ENCODE assay signal across 14 cellular contexts in genomic region chr11:128628686-128629085, GRCh38. TPM values are rescaled to one million over a fixed set of nuclear protein-coding genes. Genes with fewer than 3 reads are reported as not detected.
DNase-seq lines count a peak whose midpoint lies in the region; ATAC-seq and TF ChIP-seq lines count a peak whose summit lies in the region.
"Had no signal": no experiment of that assay in that cellular context is flagged by ENCODE, and none has a peak within 500 bp of the region (broad histone marks: within the 10 kb centered on the region; RNA-seq: fewer than 3 reads in every experiment).

No MANE protein-coding gene starts in this region.

- peak; percentile 37 for DNase-seq in activated naive CD4-positive, alpha-beta T cell treated with Interleukin-2 at 50 U/mL for 16 hours
- no peak for DNase-seq in activated naive CD4-positive, alpha-beta T cell (lab: John Stamatoyannopoulos, UW)
- no peak for DNase-seq in upper lobe of left lung
- no peak for DNase-seq in HUDEP-2 (lab: John Stamatoyannopoulos, UW; ENCODE audit: unreplicated experiment in 76 of 76)
- DNase-seq in SHP77 (lab: John Stamatoyannopoulos, UW), result no peak
- DNase-seq: BE2C; dermis blood vessel endothelial cell; NCI-H1694 treated with DMSO at 0.1 percent for 48 hours; nephron progenitor cell; Right ventricle myocardium superior; stimulated activated CD4-positive, alpha-beta T cell treated with anti-CD3 and anti-CD28 coated beads, Interleukin-4, amount 100 ng/mL, for 4 hours had no signal

- peak in 1 of 4 donors; percentile 29 for TF ChIP-seq POLR2A in upper lobe of left lung (IDR thresholded peaks at IDR 0.05)

- H3K4me1 Mint-ChIP-seq in activated naive CD8-positive, alpha-beta T cell (ENCODE audit: low read depth), result peaks cover 83% of the 10 kb centered on the region

- peak overlapping the region; percentile 81 for H3K4me3 Mint-ChIP-seq in activated naive CD8-positive, alpha-beta T cell
- H3K4me3 Mint-ChIP-seq: nephron progenitor cell had no signal

- peak overlapping the region; percentile 52 to 68 (median 58) for H3K27ac ChIP-seq in upper lobe of left lung

- peak in 3 of 4 donors; percentile 7 to 92 (median 80) for TF ChIP-seq EP300 in upper lobe of left lung (IDR thresholded peaks at IDR 0.05)

- H3K9me3 Mint-ChIP-seq in activated naive CD8-positive, alpha-beta T cell (ENCODE audit: low read depth), result no peaks in the 10 kb centered on the region
- H3K9me3 Mint-ChIP-seq: nephron progenitor cell had no signal

- TF ChIP-seq CTCF in upper lobe of left lung (IDR thresholded peaks at IDR 0.05), result no peak

- WGBS in upper lobe of left lung, 2 donors, result 72 to 84% methylated on average over 7 of the region's 7 CpGs

- H3K27ac Mint-ChIP-seq in activated naive CD8-positive, alpha-beta T cell, result peak overlapping the region; percentile 97
- H3K27ac Mint-ChIP-seq: nephron progenitor cell had no signal

- no peaks in the 10 kb centered on the region for H3K36me3 Mint-ChIP-seq in activated naive CD8-positive, alpha-beta T cell

- H3K36me3 ChIP-seq in upper lobe of left lung, result no peaks in the 10 kb centered on the region
- H3K36me3 ChIP-seq: BE2C had no signal

- ATAC-seq in HG03064 (IDR thresholded peaks at IDR 0.05; ENCODE audit: low read depth, unreplicated experiment), result peak; percentile 30
- ATAC-seq in upper lobe of left lung (ENCODE audit: low FRiP score in 2 of 2), result no peak
- ATAC-seq in esophagus mucosa, result no peak

- no peaks in the 10 kb centered on the region for H3K9me3 ChIP-seq in upper lobe of left lung
- H3K9me3 ChIP-seq: BE2C had no signal

- no peaks in the 10 kb centered on the region for H3K27me3 Mint-ChIP-seq in activated naive CD8-positive, alpha-beta T cell

- H3K4me3 ChIP-seq in upper lobe of left lung, result no peak overlapping the region

- H3K4me1 ChIP-seq in upper lobe of left lung, result peaks cover 14 to 51% (median 34%) of the 10 kb centered on the region in 4 donors
- H3K4me1 ChIP-seq: BE2C had no signal

- H3K27me3 ChIP-seq in upper lobe of left lung, result no peaks in the 10 kb centered on the region
- H3K27me3 ChIP-seq: BE2C had no signal

RNA-seq across cellular contexts. Expression of gene ETS1, which starts 41.3 kb away (rescaled TPM):
- total RNA-seq in upper lobe of left lung (100 to 1,000 TPM in 1 of 6 donors, 10 to 100 TPM in 5; 29.3 to 107 (median 79.0) TPM), esophagus mucosa (7.8 TPM)
